Comparison of ENCODE assay signal across 7 cellular contexts in the genomic region with DNA sequence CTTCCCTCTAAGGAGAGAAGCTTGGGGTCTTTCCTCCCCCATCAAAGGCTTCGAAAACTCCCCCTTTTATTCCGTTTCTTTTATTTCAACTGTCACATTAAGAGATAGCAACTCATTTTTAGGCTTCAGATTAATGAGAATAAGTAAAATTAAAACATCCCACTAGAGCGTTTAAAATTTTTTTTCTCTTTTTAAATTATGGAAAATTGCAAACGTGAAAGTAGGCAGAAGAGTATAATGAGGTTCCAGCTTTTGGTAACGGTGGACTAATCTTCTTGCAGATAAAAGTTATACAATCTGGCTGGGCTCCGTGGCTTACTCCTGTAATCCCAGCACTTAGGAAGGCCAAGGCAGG.
DNase-seq lines count a peak whose midpoint lies in the region; ATAC-seq and TF ChIP-seq lines count a peak whose summit lies in the region.

No MANE protein-coding gene starts in this region.

- H2AFZ ChIP-seq in hepatocyte (peak overlapping the region; percentile 84), smooth muscle cell (ENCODE audit: low read depth) (peak overlapping the region; percentile 95)

- no peak overlapping the region for H3K9ac ChIP-seq in smooth muscle cell (ENCODE audit: low read depth)

- no peaks in the 10 kb centered on the region for H3F3A ChIP-seq in smooth muscle cell (ENCODE audit: low read depth)

- no peak for ATAC-seq in HG02938 (IDR thresholded peaks at IDR 0.05; ENCODE audit: unreplicated experiment)
- no peak for ATAC-seq in HG03196 (IDR thresholded peaks at IDR 0.05; ENCODE audit: unreplicated experiment)
- no peak for ATAC-seq in HG03565 (IDR thresholded peaks at IDR 0.05; ENCODE audit: unreplicated experiment)

- H3K27ac ChIP-seq in HEK293 (ENCODE audit: extremely low read depth, low read depth, low read length), result no peak overlapping the region
- H3K27ac ChIP-seq in WERI-Rb-1, result no peak overlapping the region
- no peak overlapping the region for H3K27ac ChIP-seq in hepatocyte
- H3K27ac ChIP-seq in smooth muscle cell (ENCODE audit: low read depth), result no peak overlapping the region

- H3K36me3 ChIP-seq in HEK293 (ENCODE audit: control insufficient read depth in 2 of 2, insufficient read depth in 1 of 2, low read length in 2 of 2) (no peaks in the 10 kb centered on the region), WERI-Rb-1 (no peaks in the 10 kb centered on the region), hepatocyte (replicated peaks; ENCODE audit: insufficient read depth, low read depth) (no peaks in the 10 kb centered on the region), smooth muscle cell (ENCODE audit: low read depth) (no peaks in the 10 kb centered on the region)

- H3K79me2 ChIP-seq in hepatocyte (no peaks in the 10 kb centered on the region), smooth muscle cell (ENCODE audit: low read depth) (no peaks in the 10 kb centered on the region)

- H3K27me3 ChIP-seq in WERI-Rb-1 (ENCODE audit: insufficient read depth, low read depth, severe bottlenecking) (peaks cover 15% of the 10 kb centered on the region), hepatocyte (peaks cover 6% of the 10 kb centered on the region), smooth muscle cell (ENCODE audit: low read depth) (no peaks in the 10 kb centered on the region)

- no peaks in the 10 kb centered on the region for H4K20me1 ChIP-seq in hepatocyte (ENCODE audit: insufficient read depth, poor library complexity, severe bottlenecking)
- H4K20me1 ChIP-seq in smooth muscle cell (ENCODE audit: low read depth), result no peaks in the 10 kb centered on the region

- no peaks in the 10 kb centered on the region for H3K9me2 ChIP-seq in hepatocyte (replicated peaks; ENCODE audit: insufficient read depth)

- TF ChIP-seq CTCF in HEK293 (tag by site-specific recombination; IDR thresholded peaks at IDR 0.05), result no peak
- no peak for TF ChIP-seq CTCF in WERI-Rb-1 (IDR thresholded peaks at IDR 0.05; ENCODE audit: low read depth, low read length)
- no peak for TF ChIP-seq CTCF in hepatocyte (IDR thresholded peaks at IDR 0.05; ENCODE audit: poor library complexity)
- TF ChIP-seq CTCF in smooth muscle cell (IDR thresholded peaks at IDR 0.05; ENCODE audit: borderline replicate concordance, insufficient read depth, poor library complexity, severe bottlenecking), result no peak

- CTCF ChIA-PET in HEK293 (lab: Yijun Ruan, JAX), result interaction anchor here (0.6 to 2.9 kb wide), 27 partner anchors 9 to 778 kb away, joined by 3 to 25 read pairs (median 4); partner anchors contain the start of gene RMP24

- H3K4me2 ChIP-seq in hepatocyte, result peak overlapping the region; percentile 99
- H3K4me2 ChIP-seq in smooth muscle cell, result peak overlapping the region; percentile 96

- H3K9me3 ChIP-seq in HEK293 (ENCODE audit: control insufficient read depth, insufficient read depth, low read depth, low read length) (no peaks in the 10 kb centered on the region), WERI-Rb-1 (ENCODE audit: severe bottlenecking) (peaks cover 4% of the 10 kb centered on the region), hepatocyte (ENCODE audit: low read depth) (no peaks in the 10 kb centered on the region), smooth muscle cell (replicated peaks; ENCODE audit: low read depth) (no peaks in the 10 kb centered on the region)

- H3K4me3 ChIP-seq in HEK293 (ENCODE audit: low read depth, low read length) (no peak overlapping the region), WERI-Rb-1 (ENCODE audit: low read depth, low read length) (peak overlapping the region; percentile 51), hepatocyte (no peak overlapping the region), smooth muscle cell (peak overlapping the region; percentile 65)

- 28% methylated on average over 6 of the region's 6 CpGs for WGBS in hepatocyte (ENCODE audit: low lambda C conversion rate, missing lambda C conversion rate)
- 29% methylated on average over 6 of the region's 6 CpGs for WGBS in smooth muscle cell (ENCODE audit: low lambda C conversion rate)

- peak; percentile 45 for DNase-seq in WERI-Rb-1
- no peak for DNase-seq in hepatocyte (ENCODE audit: low spot score)
- DNase-seq in smooth muscle cell (lab: John Stamatoyannopoulos, UW; ENCODE audit: unreplicated experiment), result no peak

- no peaks in the 10 kb centered on the region for H3K4me1 ChIP-seq in HEK293 (ENCODE audit: control insufficient read depth, insufficient read depth, low read length)
- H3K4me1 ChIP-seq in hepatocyte (ENCODE audit: insufficient read depth), result peaks cover 4% of the 10 kb centered on the region
- H3K4me1 ChIP-seq in smooth muscle cell (ENCODE audit: low read depth), result no peaks in the 10 kb centered on the region

- POLR2A ChIA-PET in HEK293 (lab: Yijun Ruan, JAX), result interaction anchor here (0.6 kb wide), 1 partner anchor 21 kb away, joined by 3 read pairs; no protein-coding TSS in a partner anchor

TF ChIP-seq in HEK293, 187 proteins besides CTCF, POLR2A, EP300 and RAD21:
- TF ChIP-seq ZNF223 (tag by site-specific recombination; IDR thresholded peaks at IDR 0.05), result no peak
- peak; percentile 49; the same call in 1 of the 2 replicates for TF ChIP-seq ZNF335 (tag by site-specific recombination; conservative IDR thresholded peaks at IDR 0.05)

Comparison
In these comparisons a context has a peak if more than half of its experiments do, and no peak if none do; other contexts are left out.
1. H3K4me3 ChIP-seq: peak in WERI-Rb-1 (single experiment) and smooth muscle cell (single experiment); none in HEK293 (single experiment) and hepatocyte (single experiment).